In genomic region chr7:106770191-106770590, GRCh38 we compare ENCODE assay signal across 14 cellular contexts.
DNase-seq lines count a peak whose midpoint lies in the region; ATAC-seq and TF ChIP-seq lines count a peak whose summit lies in the region.
"Had no signal": no experiment of that assay in that cellular context is flagged by ENCODE, and none has a peak within 500 bp of the region (broad histone marks: within the 10 kb centered on the region; RNA-seq: fewer than 3 reads in every experiment).

No MANE protein-coding gene starts in this region.

- H3K23ac ChIP-seq in IMR-90 (ENCODE audit: low read depth, low read length) = no peak overlapping the region

- peaks cover 13% of the 10 kb centered on the region for H3K9me1 ChIP-seq in IMR-90 (ENCODE audit: insufficient read depth, low read length)

- peak overlapping the region; percentile 10 for H2AK9ac ChIP-seq in IMR-90 (replicated peaks; ENCODE audit: low read depth, low read length, poor library complexity)

- H2BK120ac ChIP-seq in IMR-90 (ENCODE audit: low read depth, low read length) = peak overlapping the region; percentile 100

- H3K18ac ChIP-seq in IMR-90 (ENCODE audit: low read depth, low read length) = peak overlapping the region; percentile 81; the same call in 1 of the 2 replicates

- CTCF ChIA-PET in IMR-90 (lab: Yijun Ruan, JAX) = interaction anchor here (0.6 kb wide), 1 partner anchor 13 kb away, joined by 3 read pairs; no protein-coding TSS in a partner anchor

- H3K27ac ChIP-seq in IMR-90 (ENCODE audit: insufficient read depth, low read length) = peak overlapping the region; percentile 67
- peak overlapping the region in 1 of 2 donors; percentile 56 for H3K27ac ChIP-seq in tibial artery
- H3K27ac ChIP-seq in heart right ventricle = no peak overlapping the region
- H3K27ac ChIP-seq: colonic mucosa had no signal

- peak overlapping the region; percentile 40 for H4K91ac ChIP-seq in IMR-90 (ENCODE audit: insufficient read depth, low read depth, low read length)

- peak overlapping the region; percentile 83 for H2BK20ac ChIP-seq in IMR-90 (ENCODE audit: low read depth, low read length)

- TF ChIP-seq CTCF in AG10803 (conservative IDR thresholded peaks at IDR 0.05; ENCODE audit: low read length) = no peak
- TF ChIP-seq CTCF in IMR-90 (conservative IDR thresholded peaks at IDR 0.05; ENCODE audit: low read depth, low read length) = no peak
- no peak for TF ChIP-seq CTCF in astrocyte of the spinal cord (IDR thresholded peaks at IDR 0.05; ENCODE audit: low read depth, low read length)
- no peak for TF ChIP-seq CTCF in tibial artery (IDR thresholded peaks at IDR 0.05)
- TF ChIP-seq CTCF in heart right ventricle (IDR thresholded peaks at IDR 0.05) = no peak

- peak overlapping the region; percentile 80; the same call in 1 of the 2 replicates for H2AK5ac ChIP-seq in IMR-90 (ENCODE audit: low read depth, low read length)

- H3K56ac ChIP-seq in IMR-90 (ENCODE audit: extremely low read depth, insufficient read depth, low read length) = peak overlapping the region; percentile 42; the same call in 1 of the 2 replicates

- no peaks in the 10 kb centered on the region for H3K27me3 ChIP-seq in IMR-90 (ENCODE audit: control insufficient read depth, insufficient read depth, low read length)
- no peaks in the 10 kb centered on the region for H3K27me3 ChIP-seq in tibial artery
- no peaks in the 10 kb centered on the region for H3K27me3 ChIP-seq in heart right ventricle
- H3K27me3 ChIP-seq: colonic mucosa had no signal

- no peak for TF ChIP-seq POLR2A in IMR-90 (IDR thresholded peaks at IDR 0.05; ENCODE audit: low read depth, low read length)

- H3K36me3 ChIP-seq in IMR-90 (ENCODE audit: control insufficient read depth, insufficient read depth, low read length) (no peaks in the 10 kb centered on the region), tibial artery (no peaks in the 10 kb centered on the region), heart right ventricle (no peaks in the 10 kb centered on the region)
- H3K36me3 ChIP-seq: colonic mucosa had no signal

- H2BK5ac ChIP-seq in IMR-90 (ENCODE audit: low read depth, low read length, poor library complexity, severe bottlenecking) = peak overlapping the region; percentile 99

- DNase-seq in AG10803 (ENCODE audit: low read depth) = peak; percentile 84
- peak; percentile 96 for DNase-seq in IMR-90
- DNase-seq in astrocyte of the spinal cord (ENCODE audit: low read depth, low spot score) = peak; percentile 89
- peak; percentile 94 for DNase-seq in kidney tubule cell (ENCODE audit: low spot score)
- DNase-seq in ureter (ENCODE audit: low spot score) = no peak
- no peak for DNase-seq in tibial artery
- DNase-seq in heart right ventricle = no peak
- DNase-seq: colonic mucosa; DND-41; natural killer cell; NCI-H1048; NCI-H82; stimulated activated CD4-positive, alpha-beta T cell treated with anti-CD3 and anti-CD28 coated beads, Interleukin-4, amount 100 ng/mL, for 4 hours had no signal

- H2AFZ ChIP-seq in IMR-90 (replicated peaks; ENCODE audit: low read length, poor library complexity) = peak overlapping the region; percentile 16

- dilution Hi-C loops in IMR-90 (cut with HindIII; ENCODE audit: low sequenced_read_pairs, unreplicated experiment) = no loop called here

- TF ChIP-seq RAD21 in IMR-90 (IDR thresholded peaks at IDR 0.05; ENCODE audit: low read length) = no peak

- peak overlapping the region; percentile 66; the same call in 1 of the 2 replicates for H4K5ac ChIP-seq in IMR-90 (ENCODE audit: low read depth, low read length)

- intact Hi-C loops in IMR-90 (cut with micrococcal nuclease) (no loop called here), tibial artery (cut with DNase I; ENCODE audit: low total_unique reads) (no loop called here), heart right ventricle (cut with DNase I) (no loop called here)

- peak overlapping the region; percentile 16 for H3K14ac ChIP-seq in IMR-90 (replicated peaks; ENCODE audit: low read depth, low read length)

- BruUV-seq in IMR-90 (replicated peaks; lab: Mats Ljungman, UMichigan) = no TSS peak

- H3K79me1 ChIP-seq in IMR-90 (ENCODE audit: low read depth in 1 of 2, low read length in 2 of 2) = peaks cover 17 to 41% of the 10 kb centered on the region in 2 experiments; a peak in 3 of 4 replicates

- in situ Hi-C loops in IMR-90 (cut with MboI; ENCODE audit: low sequenced_read_pairs) = no loop called here
- in situ Hi-C loops in astrocyte of the spinal cord (cut with HindIII; ENCODE audit: low sequenced_read_pairs) = no loop called here

- H3K4me1 ChIP-seq in IMR-90 (ENCODE audit: control insufficient read depth, insufficient read depth, low read length) (peaks cover 29% of the 10 kb centered on the region), tibial artery (peaks cover 0 to 45% (median 0%) of the 10 kb centered on the region in 4 donors), heart right ventricle (peaks cover 0 to 17% (median 0%) of the 10 kb centered on the region in 9 donors)
- H3K4me1 ChIP-seq: colonic mucosa had no signal

- H3K9me3 ChIP-seq in IMR-90 (ENCODE audit: control insufficient read depth, insufficient read depth, low read length) = no peaks in the 10 kb centered on the region
- H3K9me3 ChIP-seq in tibial artery = no peaks in the 10 kb centered on the region
- H3K9me3 ChIP-seq in heart right ventricle = no peaks in the 10 kb centered on the region
- H3K9me3 ChIP-seq: colonic mucosa had no signal

- POLR2A ChIA-PET in IMR-90 (lab: Charles Lee; ENCODE audit: unreplicated experiment) = no interaction called here

- H2BK15ac ChIP-seq in IMR-90 (ENCODE audit: low read depth, low read length) = peak overlapping the region; percentile 83; the same call in 1 of the 3 replicates

- peak overlapping the region; percentile 76; the same call in 1 of the 2 replicates for H3K4me2 ChIP-seq in IMR-90 (ENCODE audit: low read depth, low read length)

- no peaks in the 10 kb centered on the region for H4K20me1 ChIP-seq in IMR-90 (ENCODE audit: insufficient read depth, low read length)

- ATAC-seq in IMR-90 (ENCODE audit: low read depth) (peak; percentile 59), GM21529 (IDR thresholded peaks at IDR 0.05; ENCODE audit: unreplicated experiment) (no peak), heart right ventricle (no peak)
- ATAC-seq: natural killer cell had no signal

- H3K4ac ChIP-seq in IMR-90 (ENCODE audit: low read depth, low read length) = peak overlapping the region; percentile 69

- no peak overlapping the region for H3K4me3 ChIP-seq in AG10803 (ENCODE audit: low read length)
- no peak overlapping the region for H3K4me3 ChIP-seq in IMR-90 (ENCODE audit: insufficient read depth, low read depth, low read length)
- H3K4me3 ChIP-seq in astrocyte of the spinal cord (ENCODE audit: low read depth, low read length) = no peak overlapping the region
- H3K4me3 ChIP-seq in tibial artery = no peak overlapping the region
- H3K4me3 ChIP-seq in heart right ventricle = no peak overlapping the region
- H3K4me3 ChIP-seq: colonic mucosa had no signal

- no CpG with 5 or more reads among the region's 2 CpGs for WGBS in IMR-90 (ENCODE audit: extremely low coverage in 2 of 2, insufficient read length in 1 of 2), 2 experiments
- WGBS in heart right ventricle, 2 donors = 64 to 65% methylated on average over 2 of the region's 2 CpGs

- peak overlapping the region in 1 of 2 experiments; percentile 77; a peak in 2 of 4 replicates for H4K8ac ChIP-seq in IMR-90 (ENCODE audit: low read depth in 2 of 2, low read length in 2 of 2)

- no peak overlapping the region for H3K9ac ChIP-seq in IMR-90 (ENCODE audit: low read depth, low read length)

TF ChIP-seq in IMR-90, 13 proteins besides CTCF, POLR2A, EP300 and RAD21:
- TF ChIP-seq MXI1 (IDR thresholded peaks at IDR 0.05; ENCODE audit: borderline replicate concordance, low read depth, low read length) = no peak
- TF ChIP-seq RFX5 (IDR thresholded peaks at IDR 0.05; ENCODE audit: low read depth, low read length) = no peak
- TF ChIP-seq MAFK (IDR thresholded peaks at IDR 0.05; ENCODE audit: low read depth, low read length) = no peak
- no peak for TF ChIP-seq ELK1 (IDR thresholded peaks at IDR 0.05; ENCODE audit: borderline replicate concordance, low read depth, low read length)
- TF ChIP-seq CEBPB (IDR thresholded peaks at IDR 0.05; ENCODE audit: low read depth, low read length) = no peak; the same call in 1 of the 2 replicates
- peak; percentile 78 for TF ChIP-seq RCOR1 (IDR thresholded peaks at IDR 0.05; ENCODE audit: insufficient replicate concordance, low read length)
- TF ChIP-seq FOS (IDR thresholded peaks at IDR 0.05; ENCODE audit: low read depth, low read length) = peak; percentile 75
- peak; percentile 42; the same call in 1 of the 2 replicates for TF ChIP-seq BHLHE40 (IDR thresholded peaks at IDR 0.05; ENCODE audit: low read depth, low read length)

Comparison
In these comparisons a context has a peak if more than half of its experiments do, and no peak if none do; other contexts are left out.
1. DNase-seq: peak in AG10803 (single experiment), IMR-90 (single experiment), astrocyte of the spinal cord (single experiment) and kidney tubule cell (single experiment); none in ureter (single experiment), tibial artery (0 of 2) and heart right ventricle (0 of 2).